1 cellular context compared by ENCODE assay signal in the genomic region with DNA sequence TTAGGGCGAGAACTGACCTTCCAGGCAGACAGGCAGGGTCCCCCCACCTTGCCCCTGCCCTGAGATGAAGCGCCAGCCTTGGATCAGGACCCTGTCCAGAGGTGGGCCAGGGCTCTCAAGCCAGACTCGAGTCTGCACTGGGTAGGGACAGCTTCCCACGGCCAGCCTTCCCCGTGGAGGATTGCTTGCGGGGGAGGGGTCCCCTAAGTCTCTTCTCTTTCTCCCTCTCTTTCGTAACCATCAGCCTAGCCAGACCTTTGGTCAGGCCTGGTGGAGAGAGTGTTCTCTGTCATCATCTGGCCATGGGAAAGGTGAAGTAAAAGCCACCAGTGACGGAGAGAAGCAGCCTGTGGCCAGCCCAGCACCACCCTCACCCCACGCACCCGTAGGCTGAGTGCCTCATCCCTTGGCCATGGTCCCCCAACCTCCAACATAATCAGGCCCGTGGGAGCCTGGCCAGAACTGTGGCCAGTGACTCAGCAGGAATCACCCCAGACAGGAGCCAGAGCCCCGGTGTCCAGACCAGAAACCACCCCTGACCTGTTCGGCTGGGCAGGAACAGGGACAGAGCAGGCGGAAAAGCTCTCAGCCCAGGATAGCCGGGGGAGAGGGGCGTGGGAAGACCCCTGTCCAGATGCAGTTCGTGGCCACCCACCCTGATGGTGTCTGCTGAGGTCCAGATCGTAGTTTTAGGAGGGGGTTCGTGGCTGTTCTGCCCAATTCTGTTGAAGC.
TF ChIP-seq lines count a peak whose summit lies in the region.

No MANE protein-coding gene starts in this region.

TF ChIP-seq in HepG2, 621 proteins besides CTCF, POLR2A, EP300 and RAD21 (continued from another document and continues in another):
- TF ChIP-seq HMG20A (CRISPR knock-in tag; IDR thresholded peaks at IDR 0.05; ENCODE audit: borderline replicate concordance) (0 out of 2 replicates have a peak, but pooled peaks have one; percentile 30), SIN3A (IDR thresholded peaks at IDR 0.05; ENCODE audit: borderline replicate concordance, low read depth, low read length) (peak; percentile 56; the same call in 1 of the 2 replicates), ZNF431 (CRISPR knock-in tag; IDR thresholded peaks at IDR 0.05; ENCODE audit: borderline replicate concordance, low read depth) (0 out of 2 replicates have a peak, but pooled peaks have one; percentile 54), ZNF556 (CRISPR knock-in tag; IDR thresholded peaks at IDR 0.05; ENCODE audit: borderline replicate concordance) (peak; percentile 91), TOPORS (CRISPR knock-in tag; IDR thresholded peaks at IDR 0.05) (no peak), RXRA (CRISPR knock-in tag; IDR thresholded peaks at IDR 0.05) (peak; percentile 66; the same call in 1 of the 2 replicates), MAFK (conservative IDR thresholded peaks at IDR 0.05 in 1 of 2, IDR thresholded peaks at IDR 0.05 in 1 of 2; ENCODE audit: low read length in 2 of 2) (peak; percentile 39 to 68; a peak in 3 of 4 replicates), PHF20 (CRISPR knock-in tag; IDR thresholded peaks at IDR 0.05) (no peak; the same call in 1 of the 2 replicates), SP5 (CRISPR knock-in tag; IDR thresholded peaks at IDR 0.05; ENCODE audit: borderline replicate concordance, low read depth) (peak; percentile 27; the same call in 1 of the 2 replicates), ZBTB20 (CRISPR knock-in tag; IDR thresholded peaks at IDR 0.05; ENCODE audit: borderline replicate concordance, low read depth) (0 out of 2 replicates have a peak, but pooled peaks have one; percentile 11), ZNF607 (CRISPR knock-in tag; IDR thresholded peaks at IDR 0.05; ENCODE audit: borderline replicate concordance) (0 out of 2 replicates have a peak, but pooled peaks have one; percentile 65), RARG (CRISPR knock-in tag; IDR thresholded peaks at IDR 0.05; ENCODE audit: low read depth) (peak; percentile 88; the same call in 1 of the 2 replicates), ZNF251 (CRISPR knock-in tag; IDR thresholded peaks at IDR 0.05) (0 out of 2 replicates have a peak, but pooled peaks have one; percentile 70), GPN1 (CRISPR knock-in tag; IDR thresholded peaks at IDR 0.05; ENCODE audit: borderline replicate concordance) (no peak), NKX3-1 (CRISPR knock-in tag; IDR thresholded peaks at IDR 0.05) (no peak), PHF8 (CRISPR knock-in tag; IDR thresholded peaks at IDR 0.05) (peak; percentile 65; the same call in 1 of the 2 replicates), ZNF33B (CRISPR knock-in tag; IDR thresholded peaks at IDR 0.05) (peak; percentile 84; the same call in 1 of the 2 replicates), ZNF747 (CRISPR knock-in tag; IDR thresholded peaks at IDR 0.05; ENCODE audit: borderline replicate concordance) (0 out of 2 replicates have a peak, but pooled peaks have one; percentile 31), ZNF564 (CRISPR knock-in tag; IDR thresholded peaks at IDR 0.05) (0 out of 2 replicates have a peak, but pooled peaks have one; percentile 33), ZC3H13 (CRISPR knock-in tag; IDR thresholded peaks at IDR 0.05) (no peak), KAT7 (CRISPR knock-in tag; IDR thresholded peaks at IDR 0.05; ENCODE audit: borderline replicate concordance) (0 out of 2 replicates have a peak, but pooled peaks have one; percentile 23), RBFOX2 (IDR thresholded peaks at IDR 0.05; ENCODE audit: low read depth, low read length) (0 out of 2 replicates have a peak, but pooled peaks have one; percentile 37), CC2D1A (CRISPR knock-in tag; IDR thresholded peaks at IDR 0.05) (0 out of 2 replicates have a peak, but pooled peaks have one; percentile 37), RNF2 (conservative IDR thresholded peaks at IDR 0.05; ENCODE audit: low read depth) (0 out of 2 replicates have a peak, but pooled peaks have one; percentile 39), NR2C2 (CRISPR knock-in tag; IDR thresholded peaks at IDR 0.05; ENCODE audit: borderline replicate concordance) (peak; percentile 61; the same call in 1 of the 2 replicates), KAT8 (CRISPR knock-in tag; IDR thresholded peaks at IDR 0.05) (peak; percentile 65; the same call in 1 of the 2 replicates), TEAD3 (CRISPR knock-in tag; optimal IDR thresholded peaks at IDR 0.05; ENCODE audit: borderline replicate concordance) (peak; percentile 51), POLR2AphosphoS5 (IDR thresholded peaks at IDR 0.05; ENCODE audit: low read depth, low read length) (0 out of 2 replicates have a peak, but pooled peaks have one; percentile 31), NFKB2 (CRISPR knock-in tag; IDR thresholded peaks at IDR 0.05; ENCODE audit: borderline replicate concordance) (peak; percentile 73; the same call in 1 of the 2 replicates)
- TF ChIP-seq, protein P1, sequence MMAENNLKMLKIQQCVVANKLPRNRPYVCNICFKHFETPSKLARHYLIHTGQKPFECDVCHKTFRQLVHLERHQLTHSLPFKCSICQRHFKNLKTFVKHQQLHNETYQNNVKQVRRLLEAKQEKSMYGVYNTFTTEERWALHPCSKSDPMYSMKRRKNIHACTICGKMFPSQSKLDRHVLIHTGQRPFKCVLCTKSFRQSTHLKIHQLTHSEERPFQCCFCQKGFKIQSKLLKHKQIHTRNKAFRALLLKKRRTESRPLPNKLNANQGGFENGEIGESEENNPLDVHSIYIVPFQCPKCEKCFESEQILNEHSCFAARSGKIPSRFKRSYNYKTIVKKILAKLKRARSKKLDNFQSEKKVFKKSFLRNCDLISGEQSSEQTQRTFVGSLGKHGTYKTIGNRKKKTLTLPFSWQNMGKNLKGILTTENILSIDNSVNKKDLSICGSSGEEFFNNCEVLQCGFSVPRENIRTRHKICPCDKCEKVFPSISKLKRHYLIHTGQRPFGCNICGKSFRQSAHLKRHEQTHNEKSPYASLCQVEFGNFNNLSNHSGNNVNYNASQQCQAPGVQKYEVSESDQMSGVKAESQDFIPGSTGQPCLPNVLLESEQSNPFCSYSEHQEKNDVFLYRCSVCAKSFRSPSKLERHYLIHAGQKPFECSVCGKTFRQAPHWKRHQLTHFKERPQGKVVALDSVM (CRISPR knock-in tag; IDR thresholded peaks at IDR 0.05), result peak; percentile 67; the same call in 1 of the 2 replicates
- TF ChIP-seq, protein P2, sequence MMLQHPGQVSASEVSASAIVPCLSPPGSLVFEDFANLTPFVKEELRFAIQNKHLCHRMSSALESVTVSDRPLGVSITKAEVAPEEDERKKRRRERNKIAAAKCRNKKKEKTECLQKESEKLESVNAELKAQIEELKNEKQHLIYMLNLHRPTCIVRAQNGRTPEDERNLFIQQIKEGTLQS (CRISPR knock-in tag; IDR thresholded peaks at IDR 0.05), result peak; percentile 14
- TF ChIP-seq, protein P3, sequence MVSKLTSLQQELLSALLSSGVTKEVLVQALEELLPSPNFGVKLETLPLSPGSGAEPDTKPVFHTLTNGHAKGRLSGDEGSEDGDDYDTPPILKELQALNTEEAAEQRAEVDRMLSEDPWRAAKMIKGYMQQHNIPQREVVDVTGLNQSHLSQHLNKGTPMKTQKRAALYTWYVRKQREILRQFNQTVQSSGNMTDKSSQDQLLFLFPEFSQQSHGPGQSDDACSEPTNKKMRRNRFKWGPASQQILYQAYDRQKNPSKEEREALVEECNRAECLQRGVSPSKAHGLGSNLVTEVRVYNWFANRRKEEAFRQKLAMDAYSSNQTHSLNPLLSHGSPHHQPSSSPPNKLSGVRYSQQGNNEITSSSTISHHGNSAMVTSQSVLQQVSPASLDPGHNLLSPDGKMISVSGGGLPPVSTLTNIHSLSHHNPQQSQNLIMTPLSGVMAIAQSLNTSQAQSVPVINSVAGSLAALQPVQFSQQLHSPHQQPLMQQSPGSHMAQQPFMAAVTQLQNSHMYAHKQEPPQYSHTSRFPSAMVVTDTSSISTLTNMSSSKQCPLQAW (CRISPR knock-in tag; IDR thresholded peaks at IDR 0.05), result peak; percentile 86
- TF ChIP-seq, protein P4, sequence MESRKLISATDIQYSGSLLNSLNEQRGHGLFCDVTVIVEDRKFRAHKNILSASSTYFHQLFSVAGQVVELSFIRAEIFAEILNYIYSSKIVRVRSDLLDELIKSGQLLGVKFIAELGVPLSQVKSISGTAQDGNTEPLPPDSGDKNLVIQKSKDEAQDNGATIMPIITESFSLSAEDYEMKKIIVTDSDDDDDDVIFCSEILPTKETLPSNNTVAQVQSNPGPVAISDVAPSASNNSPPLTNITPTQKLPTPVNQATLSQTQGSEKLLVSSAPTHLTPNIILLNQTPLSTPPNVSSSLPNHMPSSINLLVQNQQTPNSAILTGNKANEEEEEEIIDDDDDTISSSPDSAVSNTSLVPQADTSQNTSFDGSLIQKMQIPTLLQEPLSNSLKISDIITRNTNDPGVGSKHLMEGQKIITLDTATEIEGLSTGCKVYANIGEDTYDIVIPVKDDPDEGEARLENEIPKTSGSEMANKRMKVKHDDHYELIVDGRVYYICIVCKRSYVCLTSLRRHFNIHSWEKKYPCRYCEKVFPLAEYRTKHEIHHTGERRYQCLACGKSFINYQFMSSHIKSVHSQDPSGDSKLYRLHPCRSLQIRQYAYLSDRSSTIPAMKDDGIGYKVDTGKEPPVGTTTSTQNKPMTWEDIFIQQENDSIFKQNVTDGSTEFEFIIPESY (CRISPR knock-in tag; IDR thresholded peaks at IDR 0.05), result no peak
- TF ChIP-seq, protein P5, sequence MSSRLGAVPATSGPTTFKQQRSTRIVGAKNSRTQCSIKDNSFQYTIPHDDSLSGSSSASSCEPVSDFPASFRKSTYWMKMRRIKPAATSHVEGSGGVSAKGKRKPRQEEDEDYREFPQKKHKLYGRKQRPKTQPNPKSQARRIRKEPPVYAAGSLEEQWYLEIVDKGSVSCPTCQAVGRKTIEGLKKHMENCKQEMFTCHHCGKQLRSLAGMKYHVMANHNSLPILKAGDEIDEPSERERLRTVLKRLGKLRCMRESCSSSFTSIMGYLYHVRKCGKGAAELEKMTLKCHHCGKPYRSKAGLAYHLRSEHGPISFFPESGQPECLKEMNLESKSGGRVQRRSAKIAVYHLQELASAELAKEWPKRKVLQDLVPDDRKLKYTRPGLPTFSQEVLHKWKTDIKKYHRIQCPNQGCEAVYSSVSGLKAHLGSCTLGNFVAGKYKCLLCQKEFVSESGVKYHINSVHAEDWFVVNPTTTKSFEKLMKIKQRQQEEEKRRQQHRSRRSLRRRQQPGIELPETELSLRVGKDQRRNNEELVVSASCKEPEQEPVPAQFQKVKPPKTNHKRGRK (CRISPR knock-in tag; IDR thresholded peaks at IDR 0.05), result no peak
- TF ChIP-seq, protein P6, sequence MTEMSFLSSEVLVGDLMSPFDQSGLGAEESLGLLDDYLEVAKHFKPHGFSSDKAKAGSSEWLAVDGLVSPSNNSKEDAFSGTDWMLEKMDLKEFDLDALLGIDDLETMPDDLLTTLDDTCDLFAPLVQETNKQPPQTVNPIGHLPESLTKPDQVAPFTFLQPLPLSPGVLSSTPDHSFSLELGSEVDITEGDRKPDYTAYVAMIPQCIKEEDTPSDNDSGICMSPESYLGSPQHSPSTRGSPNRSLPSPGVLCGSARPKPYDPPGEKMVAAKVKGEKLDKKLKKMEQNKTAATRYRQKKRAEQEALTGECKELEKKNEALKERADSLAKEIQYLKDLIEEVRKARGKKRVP (CRISPR knock-in tag; IDR thresholded peaks at IDR 0.05), result peak in 1 of 2 experiments; percentile 76; a peak in 1 of 4 replicates
- TF ChIP-seq, protein P7, sequence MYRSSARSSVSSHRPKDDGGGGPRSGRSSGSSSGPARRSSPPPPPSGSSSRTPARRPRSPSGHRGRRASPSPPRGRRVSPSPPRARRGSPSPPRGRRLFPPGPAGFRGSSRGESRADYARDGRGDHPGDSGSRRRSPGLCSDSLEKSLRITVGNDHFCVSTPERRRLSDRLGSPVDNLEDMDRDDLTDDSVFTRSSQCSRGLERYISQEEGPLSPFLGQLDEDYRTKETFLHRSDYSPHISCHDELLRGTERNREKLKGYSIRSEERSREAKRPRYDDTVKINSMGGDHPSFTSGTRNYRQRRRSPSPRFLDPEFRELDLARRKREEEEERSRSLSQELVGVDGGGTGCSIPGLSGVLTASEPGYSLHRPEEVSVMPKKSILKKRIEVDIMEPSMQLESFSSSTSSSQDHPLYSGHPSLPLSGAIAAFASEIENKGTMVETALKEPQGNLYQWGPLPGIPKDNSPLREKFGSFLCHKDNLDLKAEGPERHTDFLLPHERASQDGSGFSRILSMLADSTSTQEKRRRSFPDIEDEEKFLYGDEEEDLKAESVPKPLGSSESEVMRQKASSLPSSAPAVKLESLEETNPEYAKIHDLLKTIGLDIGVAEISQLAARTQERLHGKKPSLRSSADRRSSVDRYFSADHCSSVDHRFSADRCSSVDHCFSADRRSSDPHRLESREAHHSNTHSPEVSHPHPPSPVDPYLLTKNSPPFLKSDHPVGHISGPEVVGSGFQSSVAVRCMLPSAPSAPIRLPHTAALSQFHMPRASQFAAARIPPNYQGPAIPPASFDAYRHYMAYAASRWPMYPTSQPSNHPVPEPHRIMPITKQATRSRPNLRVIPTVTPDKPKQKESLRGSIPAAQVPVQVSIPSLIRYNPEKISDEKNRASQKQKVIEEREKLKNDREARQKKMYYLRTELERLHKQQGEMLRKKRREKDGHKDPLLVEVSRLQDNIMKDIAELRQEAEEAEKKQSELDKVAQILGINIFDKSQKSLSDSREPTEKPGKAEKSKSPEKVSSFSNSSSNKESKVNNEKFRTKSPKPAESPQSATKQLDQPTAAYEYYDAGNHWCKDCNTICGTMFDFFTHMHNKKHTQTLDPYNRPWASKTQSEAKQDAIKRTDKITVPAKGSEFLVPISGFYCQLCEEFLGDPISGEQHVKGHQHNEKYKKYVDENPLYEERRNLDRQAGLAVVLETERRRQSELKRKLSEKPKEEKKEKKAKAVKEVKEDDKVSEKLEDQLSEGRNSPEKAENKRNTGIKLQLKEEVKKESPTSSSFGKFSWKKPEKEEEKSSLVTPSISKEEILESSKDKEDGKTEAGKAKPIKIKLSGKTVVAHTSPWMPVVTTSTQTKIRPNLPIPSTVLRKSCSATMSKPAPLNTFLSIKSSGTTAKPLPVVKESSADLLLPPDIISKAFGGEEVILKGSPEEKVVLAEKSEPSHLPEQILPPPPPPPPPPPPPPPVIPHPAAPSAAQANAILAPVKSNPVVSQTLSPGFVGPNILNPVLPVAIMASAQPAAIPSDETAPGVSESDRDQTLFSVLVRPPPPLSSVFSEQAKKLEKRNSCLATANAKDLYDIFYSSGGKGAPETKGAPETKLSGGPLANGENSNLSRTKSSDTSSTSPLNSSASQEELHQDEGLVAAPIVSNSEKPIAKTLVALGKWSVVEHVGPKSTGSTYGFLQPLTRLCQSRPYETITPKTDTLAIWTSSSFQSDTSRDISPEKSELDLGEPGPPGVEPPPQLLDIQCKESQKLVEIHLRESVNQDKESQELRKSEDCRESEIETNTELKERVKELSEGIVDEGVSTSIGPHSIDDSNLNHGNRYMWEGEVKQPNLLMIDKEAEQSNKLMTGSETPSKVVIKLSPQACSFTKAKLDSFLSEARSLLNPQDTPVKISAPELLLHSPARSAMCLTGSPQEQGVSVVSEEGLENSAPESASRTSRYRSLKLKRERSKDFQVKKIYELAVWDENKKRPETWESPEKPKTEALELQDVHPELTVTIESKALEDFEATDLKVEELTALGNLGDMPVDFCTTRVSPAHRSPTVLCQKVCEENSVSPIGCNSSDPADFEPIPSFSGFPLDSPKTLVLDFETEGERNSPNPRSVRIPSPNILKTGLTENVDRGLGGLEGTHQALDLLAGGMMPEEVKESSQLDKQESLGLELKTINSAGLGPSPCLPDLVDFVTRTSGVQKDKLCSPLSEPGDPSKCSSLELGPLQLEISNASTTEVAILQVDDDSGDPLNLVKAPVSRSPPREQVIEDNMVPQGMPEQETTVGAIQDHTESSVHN (CRISPR knock-in tag; IDR thresholded peaks at IDR 0.05), result peak; percentile 60; the same call in 1 of the 2 replicates
